ENCODE assay signal across 20 cellular contexts in genomic region chr18:24766376-24766775, GRCh38.
"Had no signal": no experiment of that assay in that cellular context is flagged by ENCODE, and none has a peak within 500 bp of the region (broad histone marks: within the 10 kb centered on the region; RNA-seq: fewer than 3 reads in every experiment).

No MANE protein-coding gene starts in this region.

- H3K27me3 ChIP-seq: colonic mucosa, gastroesophageal sphincter, heart right ventricle, ovary, right lobe of liver, thyroid gland had no signal

- H3K36me3 ChIP-seq: colonic mucosa, gastroesophageal sphincter, heart right ventricle, lower lobe of right lung, ovary, right lobe of liver, spleen, thyroid gland had no signal

- H3K27ac ChIP-seq: colonic mucosa, gastroesophageal sphincter, heart right ventricle, lower lobe of right lung, ovary, right lobe of liver, spleen, thyroid gland had no signal

- H3K4me1 ChIP-seq: colonic mucosa, lower lobe of right lung, right lobe of liver, spleen, thyroid gland had no signal

- H3K9me3 ChIP-seq: colonic mucosa, lower lobe of right lung, ovary, right lobe of liver, thyroid gland had no signal

- ATAC-seq: activated T-cell treated with anti-CD3 and anti-CD28 coated beads, Interleukin-2, amount 50 U/mL, for 4 hours; esophagus mucosa; gastroesophageal sphincter; heart right ventricle; left colon; lower lobe of right lung; right lobe of liver; WTC11 had no signal

- H3K4me3 ChIP-seq: colonic mucosa, gastroesophageal sphincter, heart right ventricle, lower lobe of right lung, ovary, right lobe of liver, spleen, thyroid gland had no signal

- DNase-seq: activated CD4-positive, alpha-beta memory T cell treated with anti-CD3 and anti-CD28 coated beads, Interleukin-2, amount 10 ng/mL, durations not matched to agents 7 days and 5 days; activated CD4-positive, alpha-beta T cell treated with anti-CD3 and anti-CD28 coated beads for 4 hours; activated effector memory CD4-positive, alpha-beta T cell treated with anti-CD3 and anti-CD28 coated beads, Interleukin-2, amount 50 U/mL, for 16 hours; activated T-cell treated with anti-CD3 and anti-CD28 coated beads, Interleukin-2, amount 50 U/mL, for 4 hours; amniotic stem cell; central memory CD4-positive, alpha-beta T cell; colonic mucosa; heart right ventricle; left colon; lower lobe of right lung; nephron progenitor cell; ovary; right lobe of liver; spleen; stimulated activated CD4-positive, alpha-beta T cell treated with anti-CD3 and anti-CD28 coated beads, Interleukin-1b, Interleukin-23, amount 100 ng/mL, for 48 hours; T-helper 2 cell; thyroid gland had no signal
